1 cellular context compared by ENCODE assay signal in genomic region chr2:85462337-85462736, GRCh38.
TF ChIP-seq lines count a peak whose summit lies in the region.

No MANE protein-coding gene starts in this region.

TF ChIP-seq in K562, 482 proteins besides CTCF, POLR2A, EP300 and RAD21:
- TF ChIP-seq ZNF696 (CRISPR knock-in tag; conservative IDR thresholded peaks at IDR 0.05) = no peak
- TF ChIP-seq NFE2 (IDR thresholded peaks at IDR 0.05; ENCODE audit: low read depth) = no peak
- no peak for TF ChIP-seq E2F4 (CRISPR knock-in tag; IDR thresholded peaks at IDR 0.05; ENCODE audit: low read depth)
- TF ChIP-seq DDX20 (tag; IDR thresholded peaks at IDR 0.05; ENCODE audit: low read depth) = no peak
